In the genomic region with DNA sequence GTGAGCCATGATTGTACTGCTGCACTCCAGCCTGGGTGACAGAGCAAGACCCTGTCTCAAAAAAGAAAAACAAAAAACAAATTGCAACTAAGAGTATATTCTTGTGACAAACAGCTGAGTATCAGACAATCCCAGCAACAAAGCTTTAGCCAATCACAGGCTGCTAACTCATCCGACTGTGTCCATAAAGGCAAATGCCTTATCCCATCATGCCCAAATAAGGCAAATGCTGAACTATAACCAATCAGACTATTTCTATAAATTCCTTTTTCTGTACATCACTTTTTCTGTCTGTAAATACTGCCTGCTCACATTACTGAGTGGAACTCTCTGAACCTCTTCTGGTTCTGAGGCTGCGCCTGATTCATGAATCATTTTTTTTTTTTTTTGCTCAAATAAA, we compare ENCODE assay signal across 27 cellular contexts. TPM values are rescaled to one million over a fixed set of nuclear protein-coding genes. Genes with fewer than 3 reads are reported as not detected.
"Had no signal": no experiment of that assay in that cellular context is flagged by ENCODE, and none has a peak within 500 bp of the region (broad histone marks: within the 10 kb centered on the region; RNA-seq: fewer than 3 reads in every experiment).

No MANE protein-coding gene starts in this region.

- FAIRE-seq: urothelium cell line had no signal

- ATAC-seq: stimulated activated effector memory CD8-positive, alpha-beta T cell treated with anti-CD3 and anti-CD28 coated beads, Interleukin-12 subunit alpha, Interleukin-12 subunit beta, amount 100 ng/mL, for 72 hours; stimulated activated memory B cell treated with anti-CD40 and anti-IgM and Interleukin-4, amounts not matched to agents 10 μg/mL and 1 μg/mL and 100 μg/mL, for 72 hours; stimulated activated naive B cell treated with anti-CD40 and anti-IgM and Interleukin-4, amounts not matched to agents 10 μg/mL and 1 μg/mL and 100 μg/mL, for 72 hours; stimulated activated naive CD8-positive, alpha-beta T cell treated with anti-CD3 and anti-CD28 coated beads, Interleukin-15, amount 100 ng/mL, for 72 hours; stimulated activated naive CD8-positive, alpha-beta T cell treated with anti-CD3 and anti-CD28 coated beads, Interleukin-15, Interleukin-2, amounts not matched to agents 100 U/mL and 50 U/mL, for 24 hours; upper lobe of right lung had no signal

- H3K4me3 ChIP-seq: stomach, suprapubic skin, testis, thoracic aorta, thyroid gland, tibial artery, tibial nerve, transverse colon, upper lobe of left lung, upper lobe of right lung, uterus, vagina had no signal

- H3K4me1 ChIP-seq: stomach, suprapubic skin, testis, thyroid gland, tibial artery, tibial nerve, transverse colon, upper lobe of left lung, upper lobe of right lung, uterus, vagina had no signal

- DNase-seq: stimulated activated CD4-positive, alpha-beta T cell treated with anti-CD3 and anti-CD28 coated beads, Interleukin-2, amount 100 ng/mL, for 48 hours; stimulated activated CD4-positive, alpha-beta T cell treated with anti-CD3 and anti-CD28 coated beads, Interleukin-4, amount 100 ng/mL, for 1 hour; stimulated activated CD4-positive, alpha-beta T cell treated with anti-CD3 and anti-CD28 coated beads, Interleukin-4, amount 100 ng/mL, for 24 hours; stimulated activated CD4-positive, alpha-beta T cell treated with anti-CD3 and anti-CD28 coated beads, Interleukin-4, amount 100 ng/mL, for 4 hours; stimulated activated CD8-positive, alpha-beta memory T cell treated with anti-CD3 and anti-CD28 coated beads, Interleukin-4, amount 100 ng/mL, for 48 hours; stimulated activated naive B cell treated with anti-CD40 and anti-IgM and Interleukin-4, amounts not matched to agents 10 μg/mL and 1 μg/mL and 100 μg/mL, for 72 hours; stimulated activated naive CD4-positive, alpha-beta T cell; stimulated activated naive CD4-positive, alpha-beta T cell treated with Interleukin-2 at 50 U/mL for 16 hours; stimulated activated naive CD8-positive, alpha-beta T cell treated with anti-CD3 and anti-CD28 coated beads, Interleukin-15, amount 100 ng/mL, for 72 hours; stimulated activated naive CD8-positive, alpha-beta T cell treated with anti-CD3 and anti-CD28 coated beads, Interleukin-15, Interleukin-2, amounts not matched to agents 100 U/mL and 50 U/mL, for 24 hours; stomach; substantia nigra; testis; thyroid gland; tibial artery; trophoblast cell; upper lobe of left lung; upper lobe of right lung; uterus had no signal

- H3K27ac ChIP-seq: stomach, suprapubic skin, testis, thoracic aorta, thyroid gland, tibial artery, tibial nerve, transverse colon, upper lobe of left lung, upper lobe of right lung, uterus, vagina had no signal

- H3K27me3 ChIP-seq: stomach, suprapubic skin, testis, thyroid gland, tibial artery, tibial nerve, transverse colon, upper lobe of left lung, upper lobe of right lung, uterus, vagina had no signal

- H3K36me3 ChIP-seq: stomach, suprapubic skin, thoracic aorta, thyroid gland, tibial artery, tibial nerve, transverse colon, upper lobe of left lung, upper lobe of right lung, uterus, vagina had no signal

- H3K9me3 ChIP-seq: stomach, testis, thoracic aorta, thyroid gland, tibial artery, tibial nerve, transverse colon, upper lobe of left lung, upper lobe of right lung, uterus, vagina had no signal

RNA-seq across cellular contexts. Expression of a gene that starts 37.5 kb away (rescaled TPM):
- total RNA-seq: upper lobe of right lung had no signal
